In the genomic region with DNA sequence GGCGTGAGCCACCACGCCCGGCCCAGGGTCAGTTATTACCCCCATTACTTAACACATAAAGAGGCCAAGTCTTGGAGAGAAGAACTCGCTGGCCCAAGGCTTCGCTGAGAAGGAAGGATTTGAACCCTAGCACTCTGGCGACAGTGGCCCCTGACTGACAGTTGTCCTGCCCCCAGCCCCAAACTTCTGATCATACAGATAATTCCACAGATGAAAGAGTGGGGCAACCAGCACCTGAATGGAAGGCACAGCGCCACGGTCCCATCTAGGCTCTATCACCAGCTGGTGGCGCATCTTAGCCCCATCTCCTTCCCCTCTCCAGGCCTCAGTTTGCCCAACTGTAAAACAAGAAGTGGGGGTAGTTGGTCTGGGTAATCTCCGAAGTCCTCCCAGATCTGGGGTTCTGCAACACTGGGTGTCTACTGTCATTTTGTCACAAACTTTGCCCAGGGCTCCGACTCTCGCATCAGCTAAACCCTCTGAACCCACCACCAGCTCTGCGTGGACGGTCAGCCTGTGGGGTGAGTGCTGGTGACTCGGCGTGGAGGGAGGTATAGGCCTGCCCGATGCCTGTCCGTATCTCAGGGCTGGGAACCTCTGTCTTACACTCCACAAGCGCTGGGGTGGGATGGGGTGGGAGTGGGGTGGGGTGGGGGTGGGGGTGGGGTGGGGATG, we compare ENCODE assay signal across 1 cellular context.
TF ChIP-seq lines count a peak whose summit lies in the region.

No MANE protein-coding gene starts in this region.

TF ChIP-seq in K562, 482 proteins besides CTCF, POLR2A, EP300 and RAD21 (continued from another document):
- TF ChIP-seq, protein P1, sequence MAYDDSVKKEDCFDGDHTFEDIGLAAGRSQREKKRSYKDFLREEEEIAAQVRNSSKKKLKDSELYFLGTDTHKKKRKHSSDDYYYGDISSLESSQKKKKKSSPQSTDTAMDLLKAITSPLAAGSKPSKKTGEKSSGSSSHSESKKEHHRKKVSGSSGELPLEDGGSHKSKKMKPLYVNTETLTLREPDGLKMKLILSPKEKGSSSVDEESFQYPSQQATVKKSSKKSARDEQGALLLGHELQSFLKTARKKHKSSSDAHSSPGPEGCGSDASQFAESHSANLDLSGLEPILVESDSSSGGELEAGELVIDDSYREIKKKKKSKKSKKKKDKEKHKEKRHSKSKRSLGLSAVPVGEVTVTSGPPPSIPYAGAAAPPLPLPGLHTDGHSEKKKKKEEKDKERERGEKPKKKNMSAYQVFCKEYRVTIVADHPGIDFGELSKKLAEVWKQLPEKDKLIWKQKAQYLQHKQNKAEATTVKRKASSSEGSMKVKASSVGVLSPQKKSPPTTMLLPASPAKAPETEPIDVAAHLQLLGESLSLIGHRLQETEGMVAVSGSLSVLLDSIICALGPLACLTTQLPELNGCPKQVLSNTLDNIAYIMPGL (CRISPR knock-in tag; IDR thresholded peaks at IDR 0.05): no peak
- TF ChIP-seq SPI1 (IDR thresholded peaks at IDR 0.05; ENCODE audit: borderline replicate concordance, low read depth, low read length): no peak
